In the genomic region with DNA sequence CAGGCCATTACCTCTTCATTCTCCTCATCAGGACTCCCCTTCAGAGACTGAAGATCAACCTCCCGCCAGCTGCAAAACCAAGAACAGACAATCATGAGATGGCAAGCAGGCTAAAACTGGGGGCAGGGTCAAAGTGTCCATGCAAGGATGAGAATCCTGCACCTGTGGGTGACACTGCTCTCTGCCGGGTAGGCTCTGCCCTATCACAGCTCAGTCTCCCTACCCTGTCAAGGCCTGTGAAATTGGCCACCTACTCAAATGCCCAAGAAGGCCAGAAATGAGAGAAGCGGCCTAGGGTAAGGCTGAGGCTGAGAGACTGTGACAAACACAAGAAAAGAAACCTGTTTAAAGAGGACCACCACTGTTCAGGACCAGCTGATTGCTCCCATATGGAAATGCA, we compare ENCODE assay signal across 21 cellular contexts. TPM values are rescaled to one million over a fixed set of nuclear protein-coding genes. Genes with fewer than 3 reads are reported as not detected.
A peak's percentile ranks its signal among the peaks of the same experiment; 100 is the strongest.
DNase-seq lines count a peak whose midpoint lies in the region; ATAC-seq and TF ChIP-seq lines count a peak whose summit lies in the region.
"Had no signal": no experiment of that assay in that cellular context is flagged by ENCODE, and none has a peak within 500 bp of the region (broad histone marks: within the 10 kb centered on the region; RNA-seq: fewer than 3 reads in every experiment).

No MANE protein-coding gene starts in this region.

- no peaks in the 10 kb centered on the region for H3K27me3 ChIP-seq in CD4-positive, CD25-positive, alpha-beta regulatory T cell (ENCODE audit: control insufficient read depth, insufficient read depth, low read length)
- no peaks in the 10 kb centered on the region for H3K27me3 ChIP-seq in CD4-positive, alpha-beta T cell (ENCODE audit: control insufficient read depth, insufficient read depth, low read length)
- H3K27me3 ChIP-seq in prostate gland (replicated peaks; ENCODE audit: insufficient read depth): no peaks in the 10 kb centered on the region
- H3K27me3 ChIP-seq in BE2C: no peaks in the 10 kb centered on the region
- H3K27me3 ChIP-seq: BLaER1, Peyer's patch, SJSA1 had no signal

- peaks cover 90% of the 10 kb centered on the region for H3K36me3 ChIP-seq in CD4-positive, CD25-positive, alpha-beta regulatory T cell (ENCODE audit: control insufficient read depth, insufficient read depth, low read length)
- H3K36me3 ChIP-seq in prostate gland: peaks cover 14 to 23% of the 10 kb centered on the region in 2 donors
- peaks cover 84% of the 10 kb centered on the region for H3K36me3 ChIP-seq in BE2C

- H3K27me3 Mint-ChIP-seq in CD4-positive, CD25-positive, alpha-beta regulatory T cell: no peaks in the 10 kb centered on the region
- H3K27me3 Mint-ChIP-seq in CD4-positive, alpha-beta T cell: no peaks in the 10 kb centered on the region
- no peaks in the 10 kb centered on the region for H3K27me3 Mint-ChIP-seq in activated naive CD8-positive, alpha-beta T cell treated with anti-CD3 and anti-CD28 coated beads, Interleukin-2, amount 50 U/mL, for 24 hours
- H3K27me3 Mint-ChIP-seq in memory B cell: no peaks in the 10 kb centered on the region

- H3K4me1 ChIP-seq in CD4-positive, CD25-positive, alpha-beta regulatory T cell (ENCODE audit: control insufficient read depth, insufficient read depth, low read length, poor library complexity, severe bottlenecking): no peaks in the 10 kb centered on the region
- H3K4me1 ChIP-seq in prostate gland (replicated peaks): no peaks in the 10 kb centered on the region
- H3K4me1 ChIP-seq in BE2C: no peaks in the 10 kb centered on the region; the same call in 1 of the 2 replicates
- H3K4me1 ChIP-seq: SJSA1 had no signal

- H3K4me3 ChIP-seq in CD4-positive, CD25-positive, alpha-beta regulatory T cell (ENCODE audit: low read depth, low read length): no peak overlapping the region
- H3K4me3 ChIP-seq in prostate gland: no peak overlapping the region
- H3K4me3 ChIP-seq in BE2C (ENCODE audit: low read depth, low read length): no peak overlapping the region
- H3K4me3 ChIP-seq: BLaER1, Peyer's patch, SJSA1 had no signal

- H3K27ac Mint-ChIP-seq in CD4-positive, CD25-positive, alpha-beta regulatory T cell: peak overlapping the region in 2 of 3 donors; percentile 36 to 69
- peak overlapping the region; percentile 36 for H3K27ac Mint-ChIP-seq in CD4-positive, alpha-beta T cell
- peak overlapping the region; percentile 51 for H3K27ac Mint-ChIP-seq in activated naive CD8-positive, alpha-beta T cell treated with anti-CD3 and anti-CD28 coated beads, Interleukin-2, amount 50 U/mL, for 24 hours
- peak overlapping the region; percentile 84 for H3K27ac Mint-ChIP-seq in memory B cell

- no peak for DNase-seq in CD4-positive, CD25-positive, alpha-beta regulatory T cell
- no peak for DNase-seq in CD4-positive, alpha-beta T cell
- DNase-seq in activated naive CD8-positive, alpha-beta T cell treated with anti-CD3 and anti-CD28 coated beads, Interleukin-2, amount 50 U/mL, for 24 hours: no peak
- no peak for DNase-seq in memory B cell (ENCODE audit: low spot score in 2 of 2)
- DNase-seq in prostate gland (ENCODE audit: low spot score): no peak
- no peak for DNase-seq in NCI-H1694 (lab: John Stamatoyannopoulos, UW)
- no peak for DNase-seq in BE2C
- DNase-seq: DMS53, GDM1, KG1, NCI-H1092, NCI-H1436, NCI-H2029, NCI-H2171, NCI-H345, NCI-H524, NCI-H82, Peyer's patch had no signal

- H3K27ac ChIP-seq in CD4-positive, CD25-positive, alpha-beta regulatory T cell (ENCODE audit: insufficient read depth, low read length, poor library complexity, severe bottlenecking): no peak overlapping the region
- H3K27ac ChIP-seq in CD4-positive, alpha-beta T cell (ENCODE audit: low read depth, low read length): no peak overlapping the region
- no peak overlapping the region for H3K27ac ChIP-seq in prostate gland
- H3K27ac ChIP-seq: BLaER1, Peyer's patch, SJSA1 had no signal

- TF ChIP-seq POLR2A in prostate gland (IDR thresholded peaks at IDR 0.05): no peak

- POLR2A ChIA-PET in CD4-positive, alpha-beta T cell (lab: Charles Lee): no interaction called here

- H3K9me3 ChIP-seq in CD4-positive, CD25-positive, alpha-beta regulatory T cell (ENCODE audit: control insufficient read depth in 2 of 2, low read length in 2 of 2): no peaks in the 10 kb centered on the region
- H3K9me3 ChIP-seq in CD4-positive, alpha-beta T cell (ENCODE audit: control insufficient read depth, low read length): no peaks in the 10 kb centered on the region
- H3K9me3 ChIP-seq in prostate gland: no peaks in the 10 kb centered on the region
- H3K9me3 ChIP-seq in BE2C: no peaks in the 10 kb centered on the region
- H3K9me3 ChIP-seq: BLaER1, Peyer's patch, SJSA1 had no signal

- H3K36me3 Mint-ChIP-seq in CD4-positive, CD25-positive, alpha-beta regulatory T cell: peaks cover 67% of the 10 kb centered on the region
- H3K36me3 Mint-ChIP-seq in CD4-positive, alpha-beta T cell (ENCODE audit: low read depth): peaks cover 100% of the 10 kb centered on the region
- peaks cover 61% of the 10 kb centered on the region for H3K36me3 Mint-ChIP-seq in activated naive CD8-positive, alpha-beta T cell treated with anti-CD3 and anti-CD28 coated beads, Interleukin-2, amount 50 U/mL, for 24 hours (ENCODE audit: low read depth)
- peaks cover 53% of the 10 kb centered on the region for H3K36me3 Mint-ChIP-seq in memory B cell

- H3K4me3 Mint-ChIP-seq in CD4-positive, CD25-positive, alpha-beta regulatory T cell: no peak overlapping the region
- H3K4me3 Mint-ChIP-seq in CD4-positive, alpha-beta T cell: no peak overlapping the region
- no peak overlapping the region for H3K4me3 Mint-ChIP-seq in activated naive CD8-positive, alpha-beta T cell treated with anti-CD3 and anti-CD28 coated beads, Interleukin-2, amount 50 U/mL, for 24 hours
- no peak overlapping the region for H3K4me3 Mint-ChIP-seq in memory B cell

- no peak for TF ChIP-seq CTCF in CD4-positive, alpha-beta T cell (IDR thresholded peaks at IDR 0.05)
- no peak for TF ChIP-seq CTCF in prostate gland (IDR thresholded peaks at IDR 0.05)
- no peak for TF ChIP-seq CTCF in BE2C (IDR thresholded peaks at IDR 0.05; ENCODE audit: low read depth, low read length)

- ATAC-seq in CD4-positive, CD25-positive, alpha-beta regulatory T cell (ENCODE audit: low read depth in 2 of 2): no peak
- no peak for ATAC-seq in CD4-positive, alpha-beta T cell (ENCODE audit: poor library complexity)
- no peak for ATAC-seq in activated naive CD8-positive, alpha-beta T cell treated with anti-CD3 and anti-CD28 coated beads, Interleukin-2, amount 50 U/mL, for 24 hours
- ATAC-seq in memory B cell (ENCODE audit: low read depth): no peak

- H3K9me3 Mint-ChIP-seq in CD4-positive, CD25-positive, alpha-beta regulatory T cell: no peaks in the 10 kb centered on the region
- H3K9me3 Mint-ChIP-seq in CD4-positive, alpha-beta T cell: no peaks in the 10 kb centered on the region
- H3K9me3 Mint-ChIP-seq in activated naive CD8-positive, alpha-beta T cell treated with anti-CD3 and anti-CD28 coated beads, Interleukin-2, amount 50 U/mL, for 24 hours: no peaks in the 10 kb centered on the region
- H3K9me3 Mint-ChIP-seq in memory B cell: no peaks in the 10 kb centered on the region

- WGBS in prostate gland: 98% methylated on average over 3 of the region's 3 CpGs

- H3K4me1 Mint-ChIP-seq in CD4-positive, CD25-positive, alpha-beta regulatory T cell: peaks cover 14 to 31% (median 17%) of the 10 kb centered on the region in 4 donors
- peaks cover 6% of the 10 kb centered on the region for H3K4me1 Mint-ChIP-seq in CD4-positive, alpha-beta T cell (ENCODE audit: low read depth)
- H3K4me1 Mint-ChIP-seq in activated naive CD8-positive, alpha-beta T cell treated with anti-CD3 and anti-CD28 coated beads, Interleukin-2, amount 50 U/mL, for 24 hours: peaks cover 33% of the 10 kb centered on the region
- H3K4me1 Mint-ChIP-seq in memory B cell: peaks cover 17% of the 10 kb centered on the region

- intact Hi-C loops in CD4-positive, alpha-beta T cell (cut with DNase I, micrococcal nuclease): no loop called here
- intact Hi-C loops in prostate gland (cut with DNase I): no loop called here

- CTCF ChIA-PET in CD4-positive, alpha-beta T cell (lab: Charles Lee): interaction anchor here (1.5 kb wide), 1 partner anchor 11 kb away, joined by 5 read pairs; no protein-coding TSS in a partner anchor

RNA-seq across cellular contexts. Expression of gene STH, which starts 34.3 kb away (rescaled TPM):
- total RNA-seq in CD4-positive, CD25-positive, alpha-beta regulatory T cell: not detected
- not detected for polyA plus RNA-seq in CD4-positive, CD25-positive, alpha-beta regulatory T cell
- total RNA-seq in CD4-positive, alpha-beta T cell: not detected
- not detected for total RNA-seq in prostate gland
- not detected for polyA plus RNA-seq in BE2C (2012; ENCODE audit: insufficient read depth, insufficient read length, low read depth)
- total RNA-seq: H4, Peyer's patch, SJSA1 had no signal
